In genomic region chr12:15650399-15651128, GRCh38 we compare ENCODE assay signal across 1 cellular context.
TF ChIP-seq lines count a peak whose summit lies in the region.

No MANE protein-coding gene starts in this region.

TF ChIP-seq in HEK293, 187 proteins besides CTCF, POLR2A, EP300 and RAD21:
- TF ChIP-seq ZNF449 (tag by site-specific recombination; IDR thresholded peaks at IDR 0.05): peak; percentile 71; the same call in 1 of the 2 replicates
- TF ChIP-seq ZNF768 (tag by site-specific recombination; IDR thresholded peaks at IDR 0.05): no peak
